1 cellular context compared by ENCODE assay signal in genomic region chr1:62142550-62142949, GRCh38.
TF ChIP-seq lines count a peak whose summit lies in the region.

No MANE protein-coding gene starts in this region.

TF ChIP-seq in SK-N-SH treated with all-trans-retinoic acid at 6 μM for 48 hours, 23 proteins besides CTCF, POLR2A, EP300 and RAD21 (continued from another document):
- TF ChIP-seq ZFP30 (CRISPR knock-in tag; IDR thresholded peaks at IDR 0.05), result no peak
- TF ChIP-seq GLIS3 (CRISPR knock-in tag; IDR thresholded peaks at IDR 0.05), result no peak
- no peak for TF ChIP-seq ISL1 (CRISPR knock-in tag; IDR thresholded peaks at IDR 0.05)
- TF ChIP-seq TCF4 (CRISPR knock-in tag; IDR thresholded peaks at IDR 0.05; ENCODE audit: borderline replicate concordance), result no peak
TF ChIP-seq in SK-N-SH treated with all-trans-retinoic acid at 6 μM for 48 hours: peak in this region for 0.
